In genomic region chr15:92899910-92900711, GRCh38 we compare ENCODE assay signal across 8 cellular contexts. TPM values are rescaled to one million over a fixed set of nuclear protein-coding genes. Genes with fewer than 3 reads are reported as not detected.
A peak's percentile ranks its signal among the peaks of the same experiment; 100 is the strongest.
DNase-seq lines count a peak whose midpoint lies in the region; ATAC-seq and TF ChIP-seq lines count a peak whose summit lies in the region.

Gene CHD2, plus strand, starts transcription at chr15:92900324. Its CDS starts 914 bp downstream, at chr15:92901238.

- H3K4me1 ChIP-seq in OCI-LY1 (ENCODE audit: insufficient read depth, low read length, severe bottlenecking): peaks cover 36% of the 10 kb centered on the region

- TF ChIP-seq CTCF in OCI-LY1 (IDR thresholded peaks at IDR 0.05; ENCODE audit: low read length) (no peak), epithelial cell of proximal tubule (conservative IDR thresholded peaks at IDR 0.05; ENCODE audit: low read depth, low read length) (no peak)

- peak; percentile 73 for ATAC-seq in GM21528 (IDR thresholded peaks at IDR 0.05; ENCODE audit: low FRiP score, unreplicated experiment)
- peak; percentile 74 for ATAC-seq in stimulated activated naive CD8-positive, alpha-beta T cell treated with anti-CD3 and anti-CD28 coated beads, Interleukin-15, Interleukin-2, amounts not matched to agents 100 U/mL and 50 U/mL, for 24 hours

- no peaks in the 10 kb centered on the region for H3K9me3 ChIP-seq in OCI-LY1 (ENCODE audit: low read length)

- peak; percentile 58 for DNase-seq in DMS153 treated with DMSO at 0.1 percent for 48 hours (lab: John Stamatoyannopoulos, UW; ENCODE audit: unreplicated experiment)
- peak; percentile 81 for DNase-seq in HuH-7 (ENCODE audit: low spot score)
- DNase-seq in activated CD8-positive, alpha-beta memory T cell treated with anti-CD3 and anti-CD28 coated beads, Interleukin-2, amount 50 U/mL, for 48 hours: peak; percentile 82
- DNase-seq in epithelial cell of proximal tubule (ENCODE audit: low read depth): no peak
- peak; percentile 78 for DNase-seq in mucosa of gallbladder (ENCODE audit: low spot score)
- peak; percentile 71 for DNase-seq in stimulated activated naive CD8-positive, alpha-beta T cell treated with anti-CD3 and anti-CD28 coated beads, Interleukin-15, Interleukin-2, amounts not matched to agents 100 U/mL and 50 U/mL, for 24 hours

- peaks cover 76% of the 10 kb centered on the region for H3K36me3 ChIP-seq in OCI-LY1 (ENCODE audit: insufficient read depth, low read length)

- peak within 1 kb of the TSS; percentile 97 for H3K27ac ChIP-seq in OCI-LY1 (ENCODE audit: low read depth, low read length, poor library complexity, severe bottlenecking)

- peak within 1 kb of the TSS; percentile 77 for H3K4me2 ChIP-seq in OCI-LY1 (ENCODE audit: low read length)

- H3K9me2 ChIP-seq in OCI-LY1 (ENCODE audit: low read depth, low read length): no peaks in the 10 kb centered on the region

- 0 out of 2 replicates have a peak, but pooled peaks cover 2% of the 10 kb centered on the region for H4K20me1 ChIP-seq in OCI-LY1 (ENCODE audit: insufficient read depth, low read length)

- H3K79me2 ChIP-seq in OCI-LY1 (ENCODE audit: insufficient read depth, low read length): peaks cover 94% of the 10 kb centered on the region

- H3F3A ChIP-seq in OCI-LY1 (ENCODE audit: insufficient read depth, low read length): peaks cover 44% of the 10 kb centered on the region

- no peaks in the 10 kb centered on the region for H3K27me3 ChIP-seq in OCI-LY1 (ENCODE audit: insufficient read depth, low read length)

- H3K9ac ChIP-seq in OCI-LY1 (ENCODE audit: low read length): peak within 1 kb of the TSS; percentile 94

- H2AFZ ChIP-seq in OCI-LY1 (ENCODE audit: low read length): no peak within 1 kb of the TSS

- H3K4me3 ChIP-seq in OCI-LY1 (ENCODE audit: low read depth, low read length, poor library complexity, severe bottlenecking) (peak within 1 kb of the TSS; percentile 74), epithelial cell of proximal tubule (ENCODE audit: low read depth, low read length) (peak within 1 kb of the TSS; percentile 60)

RNA-seq across cellular contexts. Expression of gene CHD2, which starts in this region (rescaled TPM):
- total RNA-seq in epithelial cell of proximal tubule: 19.5 and 26.5 TPM in 2 replicates
- 124 TPM for total RNA-seq in mucosa of gallbladder
